8 cellular contexts compared by ENCODE assay signal in the genomic region with DNA sequence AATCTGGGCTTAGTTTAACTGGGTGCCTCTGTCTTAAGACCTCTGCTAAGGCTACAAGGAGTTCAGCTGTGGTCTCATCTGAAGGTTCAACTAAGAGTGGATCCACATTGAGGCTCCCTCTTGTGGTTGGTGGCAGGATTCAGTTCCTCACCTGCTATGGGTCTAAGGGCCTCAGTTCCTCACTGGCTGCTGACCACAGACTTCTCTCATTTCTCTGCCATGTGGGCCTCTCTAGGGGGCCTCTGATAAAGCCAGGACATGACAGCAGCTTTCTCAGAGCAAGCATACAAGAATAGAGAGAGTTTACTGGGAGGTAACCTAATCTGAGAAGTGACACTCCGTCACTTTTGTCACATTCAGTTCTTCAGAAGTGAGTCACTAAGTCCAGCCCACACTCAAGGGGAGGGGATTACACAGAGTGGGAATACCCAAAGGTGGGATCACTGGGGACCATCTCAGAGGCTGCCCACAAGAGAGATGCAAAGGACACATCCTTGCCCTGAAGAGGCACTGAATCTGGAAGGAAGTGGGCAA. TPM values are rescaled to one million over a fixed set of nuclear protein-coding genes. Genes with fewer than 3 reads are reported as not detected.
DNase-seq lines count a peak whose midpoint lies in the region; ATAC-seq, FAIRE-seq and TF ChIP-seq lines count a peak whose summit lies in the region.

No MANE protein-coding gene starts in this region.

- no peak for TF ChIP-seq EP300 in A549 (IDR thresholded peaks at IDR 0.05)

- ATAC-seq in A549 = peak; percentile 50 to 64; a peak in 4 of 6 replicates
- ATAC-seq in HG02870 (IDR thresholded peaks at IDR 0.05; ENCODE audit: unreplicated experiment) = peak; percentile 80
- ATAC-seq in HG03571 (IDR thresholded peaks at IDR 0.05; ENCODE audit: unreplicated experiment) = no peak

- TF ChIP-seq POLR2A in A549 (IDR thresholded peaks at IDR 0.05; ENCODE audit: low read length) = no peak

- TF ChIP-seq CTCF in A549 (IDR thresholded peaks at IDR 0.05) (no peak), GM10266 (IDR thresholded peaks at IDR 0.05; ENCODE audit: control insufficient read depth, insufficient read depth, low read depth, missing control alignments) (peak; percentile 50)

- CTCF ChIA-PET in A549 (lab: Yijun Ruan, JAX) = interaction anchor here (0.9 to 17.0 kb wide), 3 partner anchors 82 to 312 kb away, joined by 3 to 173 read pairs (median 7); no protein-coding TSS in a partner anchor

- no peak for TF ChIP-seq RAD21 in A549 (conservative IDR thresholded peaks at IDR 0.05 in 1 of 2, IDR thresholded peaks at IDR 0.05 in 1 of 2)

- 63% methylated on average over 1 of the region's 1 CpG for WGBS in A549 (ENCODE audit: missing lambda C conversion rate)

- DNase-seq in A549 (ENCODE audit: low read depth in 1 of 2, low spot score in 1 of 2) (peak in 1 of 2 experiments; percentile 17), GM10266 (ENCODE audit: extremely low spot score) (peak; percentile 42), OCI-M1 (lab: John Stamatoyannopoulos, UW) (peak; percentile 65), dermis microvascular lymphatic vessel endothelial cell (ENCODE audit: low read depth in 2 of 2) (peak; percentile 14 to 51), NCI-H1092 (lab: John Stamatoyannopoulos, UW) (no peak)
- peak; percentile 31 for DNase-seq in stimulated activated CD4-positive, alpha-beta T cell treated with anti-CD3 and anti-CD28 coated beads, Interleukin-2, amount 100 ng/mL, for 24 hours

- FAIRE-seq in A549 (lab: Jason Lieb, UNC) = no peak

- POLR2A ChIA-PET in A549 (lab: Yijun Ruan, JAX) = no interaction called here

- H3K4me1 ChIP-seq in A549 = no peaks in the 10 kb centered on the region

- no peaks in the 10 kb centered on the region for H3K9me3 ChIP-seq in A549

- no peak overlapping the region for H3K4me2 ChIP-seq in A549

- no peak overlapping the region for H3K4me3 ChIP-seq in A549

- H3K27ac ChIP-seq in A549 = no peak overlapping the region

TF ChIP-seq in A549, 52 proteins besides CTCF, POLR2A, EP300 and RAD21:
- TF ChIP-seq HOXA7 (CRISPR knock-in tag; IDR thresholded peaks at IDR 0.05) (no peak), CEBPB (IDR thresholded peaks at IDR 0.05) (no peak), CBX2 (IDR thresholded peaks at IDR 0.05; ENCODE audit: borderline replicate concordance, low read depth) (no peak), HDAC2 (IDR thresholded peaks at IDR 0.05) (no peak), JUN (IDR thresholded peaks at IDR 0.05) (no peak), NR3C1 (IDR thresholded peaks at IDR 0.05) (no peak), RARB (CRISPR knock-in tag; IDR thresholded peaks at IDR 0.05) (no peak), HEYL (CRISPR knock-in tag; IDR thresholded peaks at IDR 0.05) (no peak), SREBF2 (IDR thresholded peaks at IDR 0.05) (no peak), RFX5 (IDR thresholded peaks at IDR 0.05) (no peak), FOSL2 (IDR thresholded peaks at IDR 0.05) (no peak), FOSL2 (CRISPR knock-in tag; IDR thresholded peaks at IDR 0.05) (no peak), POLR2AphosphoS2 (conservative IDR thresholded peaks at IDR 0.05; ENCODE audit: low read length) (no peak), FOXS1 (CRISPR knock-in tag; IDR thresholded peaks at IDR 0.05) (no peak), ATOH8 (CRISPR knock-in tag; IDR thresholded peaks at IDR 0.05; ENCODE audit: low read depth) (no peak)
- TF ChIP-seq, protein P1, sequence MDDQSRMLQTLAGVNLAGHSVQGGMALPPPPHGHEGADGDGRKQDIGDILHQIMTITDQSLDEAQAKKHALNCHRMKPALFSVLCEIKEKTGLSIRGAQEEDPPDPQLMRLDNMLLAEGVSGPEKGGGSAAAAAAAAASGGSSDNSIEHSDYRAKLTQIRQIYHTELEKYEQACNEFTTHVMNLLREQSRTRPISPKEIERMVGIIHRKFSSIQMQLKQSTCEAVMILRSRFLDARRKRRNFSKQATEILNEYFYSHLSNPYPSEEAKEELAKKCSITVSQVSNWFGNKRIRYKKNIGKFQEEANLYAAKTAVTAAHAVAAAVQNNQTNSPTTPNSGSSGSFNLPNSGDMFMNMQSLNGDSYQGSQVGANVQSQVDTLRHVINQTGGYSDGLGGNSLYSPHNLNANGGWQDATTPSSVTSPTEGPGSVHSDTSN (IDR thresholded peaks at IDR 0.05) = no peak

RNA-seq across cellular contexts. Expression of gene ABAT, which starts 19.2 kb away (rescaled TPM):
- polyA plus RNA-seq in A549 (2011; rRNA removed) (1.2 and 1.3 TPM in 2 replicates), A549 (2017; fragmentation: RNase III; extraction: RNeasy Plus Mini Kit Qiagen cat#74134 plus additional on column Dnase treatment) (0.60 to 0.68 TPM (median 0.66 TPM) in 3 replicates)
- polyA plus RNA-seq in A549 (2012; cell fraction: cytosol; rRNA removed) = 0.16 and 0.27 TPM in 2 replicates
- polyA plus RNA-seq in A549 (2012; cell fraction: nucleus; rRNA removed) = 0.58 and 0.69 TPM in 2 replicates
- 1.1 and 1.7 TPM in 2 replicates for polyA minus RNA-seq in A549 (2011; rRNA and poly(A)+ RNA removed)
- 1.2 and 2.0 TPM in 2 replicates for total RNA-seq in dermis microvascular lymphatic vessel endothelial cell

RNA-seq across cellular contexts. Expression of gene METTL22, which starts 33.8 kb away (rescaled TPM):
- 36.7 and 40.9 TPM in 2 replicates for polyA plus RNA-seq in A549 (2011; rRNA removed)
- 40.8 and 45.1 TPM in 2 replicates for polyA plus RNA-seq in A549 (2012; cell fraction: cytosol; rRNA removed)
- polyA plus RNA-seq in A549 (2012; cell fraction: nucleus; rRNA removed) = 85.0 and 109 TPM in 2 replicates
- polyA plus RNA-seq in A549 (2017; fragmentation: RNase III; extraction: RNeasy Plus Mini Kit Qiagen cat#74134 plus additional on column Dnase treatment) = 18.6 to 22.8 TPM (median 21.0 TPM) in 3 replicates
- 65.2 and 70.4 TPM in 2 replicates for polyA minus RNA-seq in A549 (2011; rRNA and poly(A)+ RNA removed)
- total RNA-seq in dermis microvascular lymphatic vessel endothelial cell = 8.9 and 14.9 TPM in 2 replicates
